1 cellular context compared by ENCODE assay signal in genomic region chr3:49017978-49018706, GRCh38.
TF ChIP-seq lines count a peak whose summit lies in the region.

Gene DALRD3 (minus strand): TSS chr3:49018580. CDS start chr3:49018564, 16 bp downstream.

TF ChIP-seq in HepG2, 621 proteins besides CTCF, POLR2A, EP300 and RAD21 (continued from another document and continues in another):
- TF ChIP-seq ZBTB2 (CRISPR knock-in tag; IDR thresholded peaks at IDR 0.05; ENCODE audit: low read depth) (peak; percentile 76), TOPORS (CRISPR knock-in tag; IDR thresholded peaks at IDR 0.05) (peak; percentile 93), ZC3H13 (CRISPR knock-in tag; IDR thresholded peaks at IDR 0.05) (peak; percentile 99), MAF1 (CRISPR knock-in tag; IDR thresholded peaks at IDR 0.05; ENCODE audit: borderline replicate concordance) (peak; percentile 63), PLSCR1 (CRISPR knock-in tag; IDR thresholded peaks at IDR 0.05; ENCODE audit: borderline replicate concordance) (no peak), KDM5B (CRISPR knock-in tag; IDR thresholded peaks at IDR 0.05; ENCODE audit: borderline replicate concordance) (peak; percentile 85; the same call in 1 of the 2 replicates), NFE2L2 (IDR thresholded peaks at IDR 0.05; ENCODE audit: low read length) (no peak), TAF15 (IDR thresholded peaks at IDR 0.05; ENCODE audit: low read depth, low read length, poor library complexity, severe bottlenecking) (peak; percentile 30), MYC (CRISPR knock-in tag; IDR thresholded peaks at IDR 0.05; ENCODE audit: borderline replicate concordance) (peak; percentile 53; the same call in 1 of the 2 replicates), MTERF4 (CRISPR knock-in tag; IDR thresholded peaks at IDR 0.05) (no peak), STAG1 (CRISPR knock-in tag; IDR thresholded peaks at IDR 0.05) (no peak), ZNF605 (CRISPR knock-in tag; IDR thresholded peaks at IDR 0.05) (peak; percentile 47; the same call in 1 of the 2 replicates), ZFP36L1 (CRISPR knock-in tag; IDR thresholded peaks at IDR 0.05) (0 out of 2 replicates have a peak, but pooled peaks have one; percentile 64), PRMT3 (CRISPR knock-in tag; IDR thresholded peaks at IDR 0.05; ENCODE audit: borderline replicate concordance, low read depth) (peak; percentile 82; the same call in 1 of the 2 replicates), CREB1 (IDR thresholded peaks at IDR 0.05) (peak; percentile 79), CREB1 (CRISPR knock-in tag; IDR thresholded peaks at IDR 0.05) (no peak), DMAP1 (CRISPR knock-in tag; IDR thresholded peaks at IDR 0.05) (0 out of 2 replicates have a peak, but pooled peaks have one; percentile 39), CREBL2 (CRISPR knock-in tag; IDR thresholded peaks at IDR 0.05; ENCODE audit: borderline replicate concordance) (no peak), ZNF598 (CRISPR knock-in tag; IDR thresholded peaks at IDR 0.05; ENCODE audit: borderline replicate concordance) (no peak; the same call in 1 of the 2 replicates), TEAD3 (CRISPR knock-in tag; optimal IDR thresholded peaks at IDR 0.05; ENCODE audit: borderline replicate concordance) (no peak), ZNF441 (CRISPR knock-in tag; IDR thresholded peaks at IDR 0.05; ENCODE audit: borderline replicate concordance) (peak; percentile 40; the same call in 1 of the 2 replicates), ZNF563 (CRISPR knock-in tag; IDR thresholded peaks at IDR 0.05) (peak; percentile 58; the same call in 1 of the 2 replicates), TOE1 (CRISPR knock-in tag; IDR thresholded peaks at IDR 0.05) (0 out of 2 replicates have a peak, but pooled peaks have one; percentile 58), ZNF552 (CRISPR knock-in tag; IDR thresholded peaks at IDR 0.05; ENCODE audit: borderline replicate concordance) (0 out of 2 replicates have a peak, but pooled peaks have one; percentile 29), CC2D1A (CRISPR knock-in tag; IDR thresholded peaks at IDR 0.05) (no peak), KDM2A (CRISPR knock-in tag; IDR thresholded peaks at IDR 0.05; ENCODE audit: borderline replicate concordance, low read depth) (peak; percentile 99), AGO2 (optimal IDR thresholded peaks at IDR 0.05; ENCODE audit: low read depth, low read length) (peak; percentile 99), ZNF333 (CRISPR knock-in tag; IDR thresholded peaks at IDR 0.05; ENCODE audit: borderline replicate concordance) (0 out of 2 replicates have a peak, but pooled peaks have one; percentile 49), ZNF839 (CRISPR knock-in tag; IDR thresholded peaks at IDR 0.05; ENCODE audit: borderline replicate concordance) (peak; percentile 24; the same call in 1 of the 2 replicates), ZKSCAN1 (IDR thresholded peaks at IDR 0.05; ENCODE audit: low read length) (no peak), ZNF747 (CRISPR knock-in tag; IDR thresholded peaks at IDR 0.05; ENCODE audit: borderline replicate concordance) (peak; percentile 78; the same call in 1 of the 2 replicates), ZNF431 (CRISPR knock-in tag; IDR thresholded peaks at IDR 0.05; ENCODE audit: borderline replicate concordance, low read depth) (no peak), DMTF1 (CRISPR knock-in tag; IDR thresholded peaks at IDR 0.05) (0 out of 2 replicates have a peak, but pooled peaks have one; percentile 28), ZNF101 (CRISPR knock-in tag; IDR thresholded peaks at IDR 0.05; ENCODE audit: borderline replicate concordance, low read depth) (0 out of 2 replicates have a peak, but pooled peaks have one; percentile 58), ZNF687 (CRISPR knock-in tag; IDR thresholded peaks at IDR 0.05) (peak; percentile 90), RXRB (CRISPR knock-in tag; IDR thresholded peaks at IDR 0.05; ENCODE audit: borderline replicate concordance) (no peak; the same call in 1 of the 2 replicates), LCORL (IDR thresholded peaks at IDR 0.05) (no peak), LCORL (CRISPR knock-in tag; IDR thresholded peaks at IDR 0.05) (no peak), POGZ (CRISPR knock-in tag; IDR thresholded peaks at IDR 0.05) (0 out of 2 replicates have a peak, but pooled peaks have one; percentile 26), GZF1 (CRISPR knock-in tag; IDR thresholded peaks at IDR 0.05) (peak; percentile 22; the same call in 1 of the 2 replicates), FOXP4 (CRISPR knock-in tag; IDR thresholded peaks at IDR 0.05) (no peak), ZNF788 (CRISPR knock-in tag; IDR thresholded peaks at IDR 0.05; ENCODE audit: borderline replicate concordance) (peak; percentile 57; the same call in 1 of the 2 replicates), HNF1A (IDR thresholded peaks at IDR 0.05; ENCODE audit: low read depth) (no peak), HNF1A (CRISPR knock-in tag; IDR thresholded peaks at IDR 0.05; ENCODE audit: borderline replicate concordance) (peak; percentile 66), PRPF4 (IDR thresholded peaks at IDR 0.05; ENCODE audit: low read depth, low read length, poor library complexity, severe bottlenecking) (no peak), SAP130 (CRISPR knock-in tag; IDR thresholded peaks at IDR 0.05; ENCODE audit: low read depth) (peak; percentile 83)
